Comparison of ENCODE assay signal across 9 cellular contexts in genomic region chr16:11612110-11612981, GRCh38.
DNase-seq lines count a peak whose midpoint lies in the region; ATAC-seq lines count a peak whose summit lies in the region.
"Had no signal": no experiment of that assay in that cellular context is flagged by ENCODE, and none has a peak within 500 bp of the region (broad histone marks: within the 10 kb centered on the region; RNA-seq: fewer than 3 reads in every experiment).

No MANE protein-coding gene starts in this region.

- peaks cover 34 to 58% of the 10 kb centered on the region in 2 donors for H3K4me1 Mint-ChIP-seq in stimulated activated naive B cell treated with anti-CD40 and anti-IgM and Interleukin-4, amounts not matched to agents 10 μg/mL and 1 μg/mL and 100 μg/mL, for 72 hours

- H3K27ac Mint-ChIP-seq in stimulated activated naive B cell treated with anti-CD40 and anti-IgM and Interleukin-4, amounts not matched to agents 10 μg/mL and 1 μg/mL and 100 μg/mL, for 72 hours = peak overlapping the region; percentile 84

- H3K36me3 Mint-ChIP-seq in stimulated activated naive B cell treated with anti-CD40 and anti-IgM and Interleukin-4, amounts not matched to agents 10 μg/mL and 1 μg/mL and 100 μg/mL, for 72 hours = no peaks in the 10 kb centered on the region

- peak; percentile 11 to 30 for ATAC-seq in stimulated activated naive B cell treated with anti-CD40 and anti-IgM and Interleukin-4, amounts not matched to agents 10 μg/mL and 1 μg/mL and 100 μg/mL, for 72 hours (replicated peaks)

- peaks cover 5 to 12% of the 10 kb centered on the region in 2 donors for H3K27me3 Mint-ChIP-seq in stimulated activated naive B cell treated with anti-CD40 and anti-IgM and Interleukin-4, amounts not matched to agents 10 μg/mL and 1 μg/mL and 100 μg/mL, for 72 hours
- H3K27me3 Mint-ChIP-seq: activated T-helper 17 cell treated with anti-CD3 and anti-CD28 coated beads, Interleukin-2, amount 50 U/mL, for 72 hours had no signal

- DNase-seq in HuH-7.5 (ENCODE audit: low spot score) = peak; percentile 50
- DNase-seq in UCSD-AML1 (lab: John Stamatoyannopoulos, UW; ENCODE audit: unreplicated experiment) = peak; percentile 54
- peak; percentile 45 for DNase-seq in iris pigment epithelial cell (ENCODE audit: low read depth)
- no peak for DNase-seq in stimulated activated naive B cell treated with anti-CD40 and anti-IgM and Interleukin-4, amounts not matched to agents 10 μg/mL and 1 μg/mL and 100 μg/mL, for 72 hours
- DNase-seq in EL = no peak
- DNase-seq in HCEC 1CT = no peak
- DNase-seq in stimulated activated CD8-positive, alpha-beta memory T cell treated with anti-CD3 and anti-CD28 coated beads, Interleukin-4, amount 100 ng/mL, for 48 hours = no peak
- DNase-seq in stimulated activated naive CD4-positive, alpha-beta T cell (lab: John Stamatoyannopoulos, UW) = no peak

- no peaks in the 10 kb centered on the region for H3K9me3 Mint-ChIP-seq in stimulated activated naive B cell treated with anti-CD40 and anti-IgM and Interleukin-4, amounts not matched to agents 10 μg/mL and 1 μg/mL and 100 μg/mL, for 72 hours
- H3K9me3 Mint-ChIP-seq: activated T-helper 17 cell treated with anti-CD3 and anti-CD28 coated beads, Interleukin-2, amount 50 U/mL, for 72 hours had no signal

- H3K4me3 Mint-ChIP-seq in stimulated activated naive B cell treated with anti-CD40 and anti-IgM and Interleukin-4, amounts not matched to agents 10 μg/mL and 1 μg/mL and 100 μg/mL, for 72 hours = peak overlapping the region; percentile 15 to 41

Comparison
In these comparisons a context has a peak if more than half of its experiments do, and no peak if none do; other contexts are left out.
1. DNase-seq: peak in HuH-7.5 (single experiment), UCSD-AML1 (single experiment) and iris pigment epithelial cell (single experiment); none in stimulated activated naive B cell treated with anti-CD40 and anti-IgM and Interleukin-4, amounts not matched to agents 10 μg/mL and 1 μg/mL and 100 μg/mL, for 72 hours (single experiment), EL (single experiment), HCEC 1CT (single experiment), stimulated activated CD8-positive, alpha-beta memory T cell treated with anti-CD3 and anti-CD28 coated beads, Interleukin-4, amount 100 ng/mL, for 48 hours (single experiment) and stimulated activated naive CD4-positive, alpha-beta T cell (0 of 6).